In genomic region chr18:5620284-5620683, GRCh38 we compare ENCODE assay signal across 1 cellular context.
TF ChIP-seq lines count a peak whose summit lies in the region.

No MANE protein-coding gene starts in this region.

TF ChIP-seq in HEK293, 187 proteins besides CTCF, POLR2A, EP300 and RAD21 (continued from another document):
- TF ChIP-seq ZNF449 (tag by site-specific recombination; IDR thresholded peaks at IDR 0.05) (no peak), ZNF37A (tag by site-specific recombination; IDR thresholded peaks at IDR 0.05) (no peak), REST (tag by site-specific recombination; IDR thresholded peaks at IDR 0.05) (no peak), GFI1B (tag by site-specific recombination; IDR thresholded peaks at IDR 0.05) (no peak), ZSCAN5A (tag by site-specific recombination; IDR thresholded peaks at IDR 0.05) (no peak), ZNF692 (tag by site-specific recombination; IDR thresholded peaks at IDR 0.05) (no peak), ZBTB21 (tag by site-specific recombination; IDR thresholded peaks at IDR 0.05) (no peak), HOXA7 (CRISPR knock-in tag; IDR thresholded peaks at IDR 0.05; ENCODE audit: borderline replicate concordance) (no peak), ZNF677 (tag by site-specific recombination; IDR thresholded peaks at IDR 0.05) (no peak), ELK4 (IDR thresholded peaks at IDR 0.05; ENCODE audit: borderline replicate concordance, low read depth, low read length) (no peak), ZNF140 (tag by site-specific recombination; IDR thresholded peaks at IDR 0.05) (no peak), ZNF48 (tag by site-specific recombination; IDR thresholded peaks at IDR 0.05) (no peak), ZNF169 (tag by site-specific recombination; IDR thresholded peaks at IDR 0.05) (no peak)
